ENCODE assay signal across 13 cellular contexts in genomic region chr2:42917374-42918017, GRCh38.
DNase-seq lines count a peak whose midpoint lies in the region; ATAC-seq, FAIRE-seq and TF ChIP-seq lines count a peak whose summit lies in the region.
"Had no signal": no experiment of that assay in that cellular context is flagged by ENCODE, and none has a peak within 500 bp of the region (broad histone marks: within the 10 kb centered on the region; RNA-seq: fewer than 3 reads in every experiment).

No MANE protein-coding gene starts in this region.

- FAIRE-seq in kidney (lab: Jason Lieb, UNC): no peak
- FAIRE-seq: colon had no signal

- H3K4me1 ChIP-seq in adrenal gland (replicated peaks in 1 of 2) (no peaks in the 10 kb centered on the region), kidney (ENCODE audit: control insufficient read depth in 1 of 2, insufficient read depth in 1 of 2, low read depth in 1 of 2, low read length in 2 of 2) (peaks cover 9 to 20% of the 10 kb centered on the region in 2 donors), subcutaneous abdominal adipose tissue (ENCODE audit: control insufficient read depth in 5 of 5, insufficient read depth in 5 of 5, low read length in 5 of 5) (peaks cover 10 to 60% (median 35%) of the 10 kb centered on the region in 5 donors)

- H3K9me3 ChIP-seq in adrenal gland (replicated peaks in 1 of 3): no peaks in the 10 kb centered on the region
- H3K9me3 ChIP-seq in kidney (ENCODE audit: control insufficient read depth in 1 of 2, low read length in 2 of 2): no peaks in the 10 kb centered on the region
- H3K9me3 ChIP-seq in subcutaneous abdominal adipose tissue (ENCODE audit: control insufficient read depth in 5 of 5, low read length in 5 of 5): no peaks in the 10 kb centered on the region
- H3K9me3 ChIP-seq: neutrophil, tibial nerve had no signal

- TF ChIP-seq POLR2A in adrenal gland (IDR thresholded peaks at IDR 0.05): no peak

- H3K36me3 ChIP-seq in adrenal gland (replicated peaks in 1 of 2) (no peaks in the 10 kb centered on the region), kidney (ENCODE audit: control insufficient read depth in 1 of 2, insufficient read depth in 2 of 2, low read length in 2 of 2) (no peaks in the 10 kb centered on the region), subcutaneous abdominal adipose tissue (ENCODE audit: control insufficient read depth in 5 of 5, insufficient read depth in 5 of 5, low read length in 5 of 5) (no peaks in the 10 kb centered on the region)
- H3K36me3 ChIP-seq: neutrophil, tibial nerve had no signal

- H3K4me1 Mint-ChIP-seq in activated CD8-positive, alpha-beta T cell treated with anti-CD3 and anti-CD28 coated beads for 36 hours (ENCODE audit: low read depth): peaks cover 9% of the 10 kb centered on the region
- peaks cover 3% of the 10 kb centered on the region for H3K4me1 Mint-ChIP-seq in activated CD8-positive, alpha-beta T cell treated with anti-CD3 and anti-CD28 coated beads, Interleukin-2, amount 10 ng/mL, durations not matched to agents 7 days and 5 days (ENCODE audit: low read depth)

- H3K9ac ChIP-seq in kidney (ENCODE audit: low read length in 2 of 2) (peak overlapping the region in 1 of 2 donors; percentile 15), subcutaneous abdominal adipose tissue (ENCODE audit: low read length in 5 of 5) (no peak overlapping the region)

- H3K4me3 ChIP-seq in adrenal gland: no peak overlapping the region
- H3K4me3 ChIP-seq in kidney (ENCODE audit: low read length in 2 of 2): no peak overlapping the region
- H3K4me3 ChIP-seq in subcutaneous abdominal adipose tissue (ENCODE audit: low read depth in 1 of 5, low read length in 5 of 5): peak overlapping the region; percentile 13 to 53 (median 29)
- H3K4me3 ChIP-seq: tibial nerve had no signal

- peak; percentile 54 for DNase-seq in activated CD8-positive, alpha-beta T cell treated with anti-CD3 and anti-CD28 coated beads for 36 hours
- DNase-seq in activated CD8-positive, alpha-beta T cell treated with anti-CD3 and anti-CD28 coated beads, Interleukin-2, amount 10 ng/mL, durations not matched to agents 7 days and 5 days: no peak
- DNase-seq in adrenal gland: peak in 6 of 7 donors; percentile 62 to 87 (median 72)
- peak; percentile 83 for DNase-seq in kidney
- no peak for DNase-seq in KBM-7
- no peak for DNase-seq in GF-D8 (lab: John Stamatoyannopoulos, UW)
- DNase-seq: AML-193, T1000 had no signal

- WGBS in adrenal gland, 4 donors: 39 to 72% (median 54%) methylated on average over 7 to 11 of the region's 11 CpGs

- CTCF ChIA-PET in activated CD8-positive, alpha-beta T cell treated with anti-CD3 and anti-CD28 coated beads for 36 hours (lab: Charles Lee): no interaction called here
- CTCF ChIA-PET in activated CD8-positive, alpha-beta T cell treated with anti-CD3 and anti-CD28 coated beads, Interleukin-2, amount 10 ng/mL, durations not matched to agents 7 days and 5 days (lab: Charles Lee): no interaction called here

- no peaks in the 10 kb centered on the region for H3K36me3 Mint-ChIP-seq in activated CD8-positive, alpha-beta T cell treated with anti-CD3 and anti-CD28 coated beads for 36 hours (ENCODE audit: low read depth)
- H3K36me3 Mint-ChIP-seq in activated CD8-positive, alpha-beta T cell treated with anti-CD3 and anti-CD28 coated beads, Interleukin-2, amount 10 ng/mL, durations not matched to agents 7 days and 5 days (ENCODE audit: low read depth): no peaks in the 10 kb centered on the region

- ATAC-seq in activated CD8-positive, alpha-beta T cell treated with anti-CD3 and anti-CD28 coated beads for 36 hours: peak; percentile 55
- ATAC-seq in activated CD8-positive, alpha-beta T cell treated with anti-CD3 and anti-CD28 coated beads, Interleukin-2, amount 10 ng/mL, durations not matched to agents 7 days and 5 days: no peak
- no peak for ATAC-seq in HG03520 (IDR thresholded peaks at IDR 0.05; ENCODE audit: unreplicated experiment)

- H3K27me3 ChIP-seq in adrenal gland (no peaks in the 10 kb centered on the region), subcutaneous abdominal adipose tissue (ENCODE audit: control insufficient read depth in 5 of 5, insufficient read depth in 4 of 5, low read length in 5 of 5) (no peaks in the 10 kb centered on the region)
- H3K27me3 ChIP-seq: neutrophil, tibial nerve had no signal

- H3K9me3 Mint-ChIP-seq in activated CD8-positive, alpha-beta T cell treated with anti-CD3 and anti-CD28 coated beads for 36 hours: no peaks in the 10 kb centered on the region
- no peaks in the 10 kb centered on the region for H3K9me3 Mint-ChIP-seq in activated CD8-positive, alpha-beta T cell treated with anti-CD3 and anti-CD28 coated beads, Interleukin-2, amount 10 ng/mL, durations not matched to agents 7 days and 5 days (ENCODE audit: insufficient read depth)

- no peak overlapping the region for H3K27ac Mint-ChIP-seq in activated CD8-positive, alpha-beta T cell treated with anti-CD3 and anti-CD28 coated beads for 36 hours
- no peak overlapping the region for H3K27ac Mint-ChIP-seq in activated CD8-positive, alpha-beta T cell treated with anti-CD3 and anti-CD28 coated beads, Interleukin-2, amount 10 ng/mL, durations not matched to agents 7 days and 5 days

- no peak for TF ChIP-seq CTCF in activated CD8-positive, alpha-beta T cell treated with anti-CD3 and anti-CD28 coated beads for 36 hours (IDR thresholded peaks at IDR 0.05)
- no peak for TF ChIP-seq CTCF in adrenal gland (IDR thresholded peaks at IDR 0.05)
- no peak for TF ChIP-seq CTCF in kidney (IDR thresholded peaks at IDR 0.05; ENCODE audit: borderline replicate concordance, extremely low read depth, insufficient read depth)

- in situ Hi-C loops in KBM-7 (cut with MboI; ENCODE audit: low pct_unique_long_range_greater_than_20kb, low sequenced_read_pairs): no loop called here

- no peaks in the 10 kb centered on the region for H3K27me3 Mint-ChIP-seq in activated CD8-positive, alpha-beta T cell treated with anti-CD3 and anti-CD28 coated beads for 36 hours
- peaks cover 2% of the 10 kb centered on the region for H3K27me3 Mint-ChIP-seq in activated CD8-positive, alpha-beta T cell treated with anti-CD3 and anti-CD28 coated beads, Interleukin-2, amount 10 ng/mL, durations not matched to agents 7 days and 5 days (ENCODE audit: low read depth)

- H3K27ac ChIP-seq in adrenal gland (peak overlapping the region in 2 of 5 donors; percentile 49 to 61), kidney (ENCODE audit: low read depth in 2 of 2, low read length in 2 of 2) (peak overlapping the region; percentile 28 to 79), subcutaneous abdominal adipose tissue (ENCODE audit: low read depth, low read length) (peak overlapping the region; percentile 25)
- H3K27ac ChIP-seq: neutrophil had no signal

- intact Hi-C loops in activated CD8-positive, alpha-beta T cell treated with anti-CD3 and anti-CD28 coated beads for 36 hours (cut with micrococcal nuclease): no loop called here
- intact Hi-C loops in adrenal gland (cut with DNase I): no loop called here
- intact Hi-C loops in kidney (cut with DNase I): no loop called here

- no peak overlapping the region for H3K4me3 Mint-ChIP-seq in activated CD8-positive, alpha-beta T cell treated with anti-CD3 and anti-CD28 coated beads for 36 hours
- H3K4me3 Mint-ChIP-seq in activated CD8-positive, alpha-beta T cell treated with anti-CD3 and anti-CD28 coated beads, Interleukin-2, amount 10 ng/mL, durations not matched to agents 7 days and 5 days: no peak overlapping the region

- POLR2A ChIA-PET in activated CD8-positive, alpha-beta T cell treated with anti-CD3 and anti-CD28 coated beads for 36 hours (lab: Charles Lee): no interaction called here
- POLR2A ChIA-PET in activated CD8-positive, alpha-beta T cell treated with anti-CD3 and anti-CD28 coated beads, Interleukin-2, amount 10 ng/mL, durations not matched to agents 7 days and 5 days (lab: Charles Lee): no interaction called here

Comparison
In these comparisons a context has a peak if more than half of its experiments do, and no peak if none do; other contexts are left out.
1. DNase-seq: peak in activated CD8-positive, alpha-beta T cell treated with anti-CD3 and anti-CD28 coated beads for 36 hours (single experiment), adrenal gland (6 of 7) and kidney (single experiment); none in activated CD8-positive, alpha-beta T cell treated with anti-CD3 and anti-CD28 coated beads, Interleukin-2, amount 10 ng/mL, durations not matched to agents 7 days and 5 days (single experiment), KBM-7 (single experiment) and GF-D8 (single experiment).
2. H3K4me3 ChIP-seq: peak in subcutaneous abdominal adipose tissue (5 of 5); none in adrenal gland (0 of 4) and kidney (0 of 2).